Comparison of ENCODE assay signal across 37 cellular contexts in genomic region chr1:100456880-100457279, GRCh38.
DNase-seq lines count a peak whose midpoint lies in the region; ATAC-seq, FAIRE-seq and TF ChIP-seq lines count a peak whose summit lies in the region.
"Had no signal": no experiment of that assay in that cellular context is flagged by ENCODE, and none has a peak within 500 bp of the region (broad histone marks: within the 10 kb centered on the region; RNA-seq: fewer than 3 reads in every experiment).

No MANE protein-coding gene starts in this region.

- H3K4me2 ChIP-seq in K562 (ENCODE audit: insufficient read depth, low read length): no peak overlapping the region
- H3K4me2 ChIP-seq in neural progenitor cell: no peak overlapping the region
- H3K4me2 ChIP-seq: BLaER1 had no signal

- intact Hi-C loops in CD4-positive, alpha-beta memory T cell (cut with micrococcal nuclease): loop anchor here (5.0 kb wide), 2 partner anchors 165 to 420 kb away; a partner anchor contains a TSS
- intact Hi-C loops in K562 (cut with micrococcal nuclease): loop anchor here (5.0 to 10.0 kb wide), 3 partner anchors 70 to 322 kb away; partner anchors contain the start of genes SASS6 and TRMT13

- no peaks in the 10 kb centered on the region for H3K9me3 ChIP-seq in CD4-positive, alpha-beta memory T cell (ENCODE audit: control insufficient read depth in 1 of 2, low read length in 2 of 2)
- H3K9me3 ChIP-seq in HEK293 (ENCODE audit: control insufficient read depth, insufficient read depth, low read depth, low read length) (no peaks in the 10 kb centered on the region), K562 (replicated peaks; ENCODE audit: control insufficient read depth, insufficient read depth, low read depth, low read length) (no peaks in the 10 kb centered on the region), neural progenitor cell (ENCODE audit: low read depth) (no peaks in the 10 kb centered on the region)
- H3K9me3 ChIP-seq: BLaER1, Caco-2, gastroesophageal sphincter, right atrium auricular region, SJSA1, testis had no signal

- H3K4me1 Mint-ChIP-seq in CD4-positive, alpha-beta memory T cell: peaks cover 40 to 86% (median 58%) of the 10 kb centered on the region in 4 donors
- H3K4me1 Mint-ChIP-seq in immature natural killer cell (peaks cover 25 to 38% of the 10 kb centered on the region in 2 donors), neural progenitor cell (peaks cover 21% of the 10 kb centered on the region)

- H4K20me1 ChIP-seq in K562 (replicated peaks; ENCODE audit: control insufficient read depth, insufficient read depth, low read length): no peaks in the 10 kb centered on the region
- peaks cover 3% of the 10 kb centered on the region for H4K20me1 ChIP-seq in neural progenitor cell (ENCODE audit: low read depth)
- H4K20me1 ChIP-seq: BLaER1 had no signal

- BruUV-seq in K562 (replicated peaks; lab: Mats Ljungman, UMichigan): no TSS peak

- H3K9me3 Mint-ChIP-seq in CD4-positive, alpha-beta memory T cell: peaks cover 0 to 7% (median 0%) of the 10 kb centered on the region in 8 donors
- H3K9me3 Mint-ChIP-seq in immature natural killer cell: no peaks in the 10 kb centered on the region
- H3K9me3 Mint-ChIP-seq in neural progenitor cell: no peaks in the 10 kb centered on the region
- H3K9me3 Mint-ChIP-seq: dendritic cell treated with granulocyte-macrophage colony-stimulating factor and Interleukin-4, amounts not matched to agents 40 ng/mL and 50 ng/mL, for 4 days; IgD-negative memory B cell; neural crest cell had no signal

- WGBS in K562 (ENCODE audit: insufficient coverage, low coverage, missing lambda C conversion rate): 47% methylated on average over 2 of the region's 2 CpGs

- H3K4me3 Mint-ChIP-seq in CD4-positive, alpha-beta memory T cell: peak overlapping the region in 1 of 8 donors; percentile 24
- no peak overlapping the region for H3K4me3 Mint-ChIP-seq in immature natural killer cell
- no peak overlapping the region for H3K4me3 Mint-ChIP-seq in neural progenitor cell
- H3K4me3 Mint-ChIP-seq: dendritic cell treated with granulocyte-macrophage colony-stimulating factor and Interleukin-4, amounts not matched to agents 40 ng/mL and 50 ng/mL, for 4 days; IgD-negative memory B cell; neural crest cell had no signal

- peaks cover 34 to 59% of the 10 kb centered on the region in 2 donors for H3K36me3 Mint-ChIP-seq in CD4-positive, alpha-beta memory T cell
- H3K36me3 Mint-ChIP-seq in immature natural killer cell (no peaks in the 10 kb centered on the region), neural progenitor cell (no peaks in the 10 kb centered on the region)

- peaks cover 20% of the 10 kb centered on the region for H3F3A ChIP-seq in neural progenitor cell (ENCODE audit: low read depth)

- no peak for DNase-seq in CD4-positive, alpha-beta memory T cell
- DNase-seq in K562 (ENCODE audit: extremely low read depth in 1 of 4, low spot score in 3 of 4) (no peak), kidney tubule cell (ENCODE audit: low spot score) (peak; percentile 21), immature natural killer cell (no peak), neural progenitor cell (ENCODE audit: low spot score) (no peak), NCI-H345 treated with DMSO at 0.1 percent for 48 hours (lab: John Stamatoyannopoulos, UW; ENCODE audit: unreplicated experiment) (no peak), NCI-H128 (lab: John Stamatoyannopoulos, UW; ENCODE audit: unreplicated experiment) (no peak)
- DNase-seq: activated CD4-positive, alpha-beta T cell treated with anti-CD3 and anti-CD28 coated beads, Interleukin-2, amount 50 U/mL, for 48 hours; activated gamma-delta T cell; activated T-cell treated with anti-CD3 and anti-CD28 coated beads for 4 hours; Caco-2; DMS79; GOT3; hypothalamus; mesenchymal stem cell; NCI-H1694; NCI-H2171 treated with DMSO at 0.1 percent for 48 hours; NCI-H524; OCI-M1; small intestine; stimulated activated naive CD4-positive, alpha-beta T cell treated with Interleukin-2 at 50 U/mL for 16 hours; testis had no signal

- CTCF ChIA-PET in CD4-positive, alpha-beta memory T cell (lab: Charles Lee; ENCODE audit: partially characterized antibody): interaction anchor here (0.7 to 9.0 kb wide), 22 partner anchors 9 to 234 kb away, joined by 3 to 85 read pairs (median 6); partner anchors contain the start of gene CDC14A
- CTCF ChIA-PET in HEK293 (lab: Yijun Ruan, JAX): interaction anchor here (0.6 to 12.4 kb wide), 20 partner anchors 9 to 728 kb away, joined by 3 to 162 read pairs (median 4); partner anchors contain the start of gene LRRC39
- CTCF ChIA-PET in K562 (lab: Yijun Ruan, JAX; ENCODE audit: low intra/inter-chr PET ratio): no interaction called here

- peaks cover 80% of the 10 kb centered on the region for H3K4me1 ChIP-seq in CD4-positive, alpha-beta memory T cell (ENCODE audit: insufficient read depth, low read length)
- H3K4me1 ChIP-seq in HEK293 (ENCODE audit: control insufficient read depth, insufficient read depth, low read length) (no peaks in the 10 kb centered on the region), K562 (replicated peaks in 1 of 2; ENCODE audit: control insufficient read depth in 2 of 2, insufficient read depth in 2 of 2, low read length in 2 of 2) (peaks cover 0 to 6% of the 10 kb centered on the region in 2 experiments; a peak in 3 of 5 replicates), neural progenitor cell (peaks cover 22% of the 10 kb centered on the region)
- H3K4me1 ChIP-seq: BLaER1, Caco-2, parathyroid adenoma, SJSA1 had no signal

- H3K79me2 ChIP-seq in K562 (ENCODE audit: control insufficient read depth, insufficient read depth, low read length): peaks cover 17% of the 10 kb centered on the region; the same call in 2 of the 3 replicates
- H3K79me2 ChIP-seq in neural progenitor cell (ENCODE audit: low read depth): no peaks in the 10 kb centered on the region
- H3K79me2 ChIP-seq: parathyroid adenoma had no signal

- H3K27me3 Mint-ChIP-seq in CD4-positive, alpha-beta memory T cell: no peaks in the 10 kb centered on the region
- H3K27me3 Mint-ChIP-seq in immature natural killer cell (ENCODE audit: low read depth in 3 of 3) (peaks cover 0 to 5% (median 1%) of the 10 kb centered on the region in 3 donors), neural progenitor cell (ENCODE audit: insufficient read depth, low read depth) (no peaks in the 10 kb centered on the region)
- H3K27me3 Mint-ChIP-seq: dendritic cell treated with granulocyte-macrophage colony-stimulating factor and Interleukin-4, amounts not matched to agents 40 ng/mL and 50 ng/mL, for 4 days; IgD-negative memory B cell had no signal

- TF ChIP-seq POLR2A in K562 (conservative IDR thresholded peaks at IDR 0.05): no peak

- POLR2A ChIA-PET in CD4-positive, alpha-beta memory T cell (lab: Charles Lee; ENCODE audit: partially characterized antibody): interaction anchor here (0.6 to 18.8 kb wide), 10 partner anchors 9 to 207 kb away, joined by 3 to 272 read pairs (median 4); partner anchors contain the start of genes CDC14A and DBT
- POLR2A ChIA-PET in HEK293 (lab: Yijun Ruan, JAX): no interaction called here
- POLR2A ChIA-PET in K562 (lab: Yijun Ruan, JAX): interaction anchor here (0.9 kb wide), 1 partner anchor 9 kb away, joined by 4 read pairs; no protein-coding TSS in a partner anchor

- in situ Hi-C loops in K562 (cut with MboI): loop anchor here (10.0 kb wide), 1 partner anchor 652 kb away; no protein-coding TSS in a partner anchor

- H3K27ac Mint-ChIP-seq in CD4-positive, alpha-beta memory T cell: peak overlapping the region in 5 of 7 donors; percentile 36 to 75 (median 48)
- H3K27ac Mint-ChIP-seq in immature natural killer cell: no peak overlapping the region
- no peak overlapping the region for H3K27ac Mint-ChIP-seq in neural progenitor cell
- H3K27ac Mint-ChIP-seq: dendritic cell treated with granulocyte-macrophage colony-stimulating factor and Interleukin-4, amounts not matched to agents 40 ng/mL and 50 ng/mL, for 4 days had no signal

- TF ChIP-seq RAD21 in K562 (CRISPR knock-in tag; conservative IDR thresholded peaks at IDR 0.05 in 1 of 2, IDR thresholded peaks at IDR 0.05 in 1 of 2): no peak

- H3K9me1 ChIP-seq in K562 (ENCODE audit: control insufficient read depth, insufficient read depth, low read length): no peaks in the 10 kb centered on the region

- H3K9ac ChIP-seq in K562 (ENCODE audit: insufficient read depth in 1 of 2, low read depth in 2 of 2, low read length in 2 of 2): no peak overlapping the region
- H3K9ac ChIP-seq in neural progenitor cell: no peak overlapping the region
- H3K9ac ChIP-seq: BLaER1, parathyroid adenoma had no signal

- H3K27ac ChIP-seq in CD4-positive, alpha-beta memory T cell (ENCODE audit: low read depth, low read length): no peak overlapping the region
- H3K27ac ChIP-seq in HEK293 (ENCODE audit: extremely low read depth, low read depth, low read length): no peak overlapping the region
- no peak overlapping the region for H3K27ac ChIP-seq in K562 (ENCODE audit: extremely low read depth, low read depth, low read length)
- H3K27ac ChIP-seq in neural progenitor cell: no peak overlapping the region
- H3K27ac ChIP-seq: BLaER1, gastroesophageal sphincter, parathyroid adenoma, right atrium auricular region, RWPE1, SJSA1, testis had no signal

- H2AFZ ChIP-seq in K562 (ENCODE audit: low read depth, low read length) (no peak overlapping the region), neural progenitor cell (replicated peaks) (no peak overlapping the region)
- H2AFZ ChIP-seq: parathyroid adenoma had no signal

- no peaks in the 10 kb centered on the region for H3K27me3 ChIP-seq in CD4-positive, alpha-beta memory T cell (ENCODE audit: insufficient read depth, low read length)
- H3K27me3 ChIP-seq in K562 (ENCODE audit: control insufficient read depth in 2 of 2, insufficient read depth in 2 of 2, low read length in 2 of 2) (no peaks in the 10 kb centered on the region), neural progenitor cell (no peaks in the 10 kb centered on the region)
- H3K27me3 ChIP-seq: BLaER1, gastroesophageal sphincter, right atrium auricular region, SJSA1, testis had no signal

- ATAC-seq in K562: no peak
- ATAC-seq: activated CD4-positive, CD25-positive, alpha-beta regulatory T cell treated with anti-CD3 and anti-CD28 coated beads, Interleukin-2, amount 50 U/mL, for 24 hours; gastroesophageal sphincter; left lobe of liver had no signal

- TF ChIP-seq EP300 in K562 (IDR thresholded peaks at IDR 0.05; ENCODE audit: low read length): no peak

- peaks cover 13% of the 10 kb centered on the region for H3K36me3 ChIP-seq in CD4-positive, alpha-beta memory T cell (ENCODE audit: insufficient read depth, low read length)
- H3K36me3 ChIP-seq in HEK293 (ENCODE audit: control insufficient read depth in 2 of 2, insufficient read depth in 1 of 2, low read length in 2 of 2) (no peaks in the 10 kb centered on the region), K562 (ENCODE audit: control insufficient read depth, insufficient read depth, low read length) (peaks cover 59% of the 10 kb centered on the region), neural progenitor cell (no peaks in the 10 kb centered on the region)
- H3K36me3 ChIP-seq: BLaER1, gastroesophageal sphincter, right atrium auricular region, SJSA1 had no signal

- H3K4me3 ChIP-seq in CD4-positive, alpha-beta memory T cell (ENCODE audit: low read length in 2 of 2): no peak overlapping the region
- H3K4me3 ChIP-seq in HEK293 (ENCODE audit: low read depth, low read length) (no peak overlapping the region), K562 (no peak overlapping the region), neural progenitor cell (no peak overlapping the region)
- H3K4me3 ChIP-seq: BLaER1, gastroesophageal sphincter, right atrium auricular region, SJSA1, testis had no signal

- TF ChIP-seq CTCF in HEK293 (tag by site-specific recombination; IDR thresholded peaks at IDR 0.05) (no peak), K562 (IDR thresholded peaks at IDR 0.05 in 2 of 3, conservative IDR thresholded peaks at IDR 0.05 in 1 of 3; ENCODE audit: insufficient read depth in 2 of 3, low read depth in 1 of 3, low read length in 3 of 3) (no peak), neural progenitor cell (IDR thresholded peaks at IDR 0.05) (no peak)

- FAIRE-seq in K562 (lab: Jason Lieb, UNC): peak; percentile 11
- FAIRE-seq: endometrium, GM18507, GM19239 had no signal

Comparison
In these comparisons a context has a peak if more than half of its experiments do, and no peak if none do; other contexts are left out.
1. H3K27ac Mint-ChIP-seq: peak in CD4-positive, alpha-beta memory T cell (5 of 7); none in immature natural killer cell (0 of 6) and neural progenitor cell (single experiment).